Comparison of ENCODE assay signal across 11 cellular contexts in genomic region chr10:17474595-17474994, GRCh38. TPM values are rescaled to one million over a fixed set of nuclear protein-coding genes. Genes with fewer than 3 reads are reported as not detected.
DNase-seq lines count a peak whose midpoint lies in the region; ATAC-seq and TF ChIP-seq lines count a peak whose summit lies in the region.
"Had no signal": no experiment of that assay in that cellular context is flagged by ENCODE, and none has a peak within 500 bp of the region (broad histone marks: within the 10 kb centered on the region; RNA-seq: fewer than 3 reads in every experiment).

No MANE protein-coding gene starts in this region.

- no peak overlapping the region for H3K14ac ChIP-seq in mesenchymal stem cell (ENCODE audit: low read length in 2 of 2)

- H3K18ac ChIP-seq in mesenchymal stem cell (ENCODE audit: low read depth in 1 of 2, low read length in 2 of 2): no peak overlapping the region

- no peak for TF ChIP-seq EP300 in sigmoid colon (IDR thresholded peaks at IDR 0.05)

- no peak overlapping the region for H2BK15ac ChIP-seq in mesenchymal stem cell (ENCODE audit: low read depth, poor library complexity, severe bottlenecking)

- ATAC-seq in stimulated activated naive CD8-positive, alpha-beta T cell treated with anti-CD3 and anti-CD28 coated beads, Interleukin-15, amount 100 ng/mL, for 72 hours: no peak
- ATAC-seq: esophagus mucosa had no signal

- no peak overlapping the region for H2BK5ac ChIP-seq in mesenchymal stem cell (ENCODE audit: low read depth, low read length, poor library complexity, severe bottlenecking)

- no peak overlapping the region for H2AFZ ChIP-seq in Loucy (ENCODE audit: low read length)
- H2AFZ ChIP-seq in mesenchymal stem cell (ENCODE audit: low read depth, low read length): no peak overlapping the region

- H3K4me1 Mint-ChIP-seq in stimulated activated naive CD8-positive, alpha-beta T cell treated with anti-CD3 and anti-CD28 coated beads, Interleukin-15, amount 100 ng/mL, for 72 hours: peaks cover 17% of the 10 kb centered on the region

- DNase-seq in EL: peak; percentile 41
- peak; percentile 9 for DNase-seq in amniotic stem cell (lab: John Stamatoyannopoulos, UW)
- DNase-seq in mesenchymal stem cell: peak; percentile 22
- no peak for DNase-seq in lower leg skin (ENCODE audit: low spot score in 2 of 2)
- DNase-seq in sigmoid colon: no peak
- no peak for DNase-seq in stimulated activated naive CD8-positive, alpha-beta T cell treated with anti-CD3 and anti-CD28 coated beads, Interleukin-15, amount 100 ng/mL, for 72 hours
- DNase-seq: DMS153, NCI-H1930 had no signal

- no peaks in the 10 kb centered on the region for H3K9me2 ChIP-seq in Loucy (replicated peaks; ENCODE audit: low read depth, low read length)

- H4K8ac ChIP-seq in mesenchymal stem cell (ENCODE audit: low read length): peak overlapping the region; percentile 7

- no peaks in the 10 kb centered on the region for H4K20me1 ChIP-seq in Loucy (ENCODE audit: insufficient read depth, low read length, poor library complexity, severe bottlenecking)

- TF ChIP-seq POLR2A in lower leg skin (IDR thresholded peaks at IDR 0.05) (no peak), sigmoid colon (IDR thresholded peaks at IDR 0.05) (no peak)

- H3K27me3 Mint-ChIP-seq in stimulated activated naive CD8-positive, alpha-beta T cell treated with anti-CD3 and anti-CD28 coated beads, Interleukin-15, amount 100 ng/mL, for 72 hours: peaks cover 58% of the 10 kb centered on the region

- H2AK5ac ChIP-seq in mesenchymal stem cell (ENCODE audit: low read length, severe bottlenecking): no peak overlapping the region

- H3K36me3 ChIP-seq in Loucy (ENCODE audit: insufficient read depth, low read length) (no peaks in the 10 kb centered on the region), mesenchymal stem cell (ENCODE audit: control insufficient read depth in 1 of 2, insufficient read depth in 2 of 2, low read depth in 1 of 2, low read length in 2 of 2) (no peaks in the 10 kb centered on the region), sigmoid colon (no peaks in the 10 kb centered on the region)

- H3K4me3 Mint-ChIP-seq in stimulated activated naive CD8-positive, alpha-beta T cell treated with anti-CD3 and anti-CD28 coated beads, Interleukin-15, amount 100 ng/mL, for 72 hours: no peak overlapping the region

- no peaks in the 10 kb centered on the region for H3K79me1 ChIP-seq in mesenchymal stem cell (replicated peaks; ENCODE audit: low read length, poor library complexity, severe bottlenecking)

- H3K9ac ChIP-seq in Loucy (ENCODE audit: low read depth, low read length, poor library complexity, severe bottlenecking): no peak overlapping the region
- no peak overlapping the region for H3K9ac ChIP-seq in mesenchymal stem cell (ENCODE audit: low read length)

- H3K4me2 ChIP-seq in Loucy (ENCODE audit: low read depth, low read length, poor library complexity, severe bottlenecking) (no peak overlapping the region), mesenchymal stem cell (ENCODE audit: low read length, poor library complexity, severe bottlenecking) (no peak overlapping the region)

- no peak overlapping the region for H3K27ac ChIP-seq in mesenchymal stem cell (ENCODE audit: low read length, poor library complexity, severe bottlenecking)
- H3K27ac ChIP-seq in sigmoid colon: no peak overlapping the region

- H3K4me1 ChIP-seq in Loucy (ENCODE audit: insufficient read depth, low read length, poor library complexity, severe bottlenecking) (no peaks in the 10 kb centered on the region), mesenchymal stem cell (ENCODE audit: control insufficient read depth, insufficient read depth, low read depth, low read length) (no peaks in the 10 kb centered on the region), sigmoid colon (no peaks in the 10 kb centered on the region)

- 44% methylated on average over 4 of the region's 4 CpGs for WGBS in mesenchymal stem cell
- 25 to 27% methylated on average over 4 of the region's 4 CpGs for whole genome bisulfite sequencing in lower leg skin, 2 donors
- WGBS in sigmoid colon, 2 donors: 15 to 34% methylated on average over 4 of the region's 4 CpGs

- H3K27me3 ChIP-seq in Loucy (ENCODE audit: insufficient read depth, low read length, poor library complexity, severe bottlenecking) (no peaks in the 10 kb centered on the region), mesenchymal stem cell (ENCODE audit: control insufficient read depth in 1 of 2, insufficient read depth in 1 of 2, low read length in 2 of 2) (peaks cover 0 to 30% of the 10 kb centered on the region in 2 experiments), sigmoid colon (no peaks in the 10 kb centered on the region)

- TF ChIP-seq CTCF in Loucy (conservative IDR thresholded peaks at IDR 0.05; ENCODE audit: low read length): peak; percentile 24; the same call in 1 of the 2 replicates
- no peak for TF ChIP-seq CTCF in lower leg skin (IDR thresholded peaks at IDR 0.05)
- no peak for TF ChIP-seq CTCF in sigmoid colon (IDR thresholded peaks at IDR 0.05)

- no peaks in the 10 kb centered on the region for H3K79me2 ChIP-seq in Loucy (ENCODE audit: insufficient read depth, low read length)

- H3K4me3 ChIP-seq in Loucy (ENCODE audit: low read length, poor library complexity, severe bottlenecking) (no peak overlapping the region), mesenchymal stem cell (ENCODE audit: insufficient read depth in 1 of 2, low read depth in 1 of 2, low read length in 2 of 2) (no peak overlapping the region), lower leg skin (ENCODE audit: low read depth, poor library complexity, severe bottlenecking) (no peak overlapping the region), sigmoid colon (no peak overlapping the region)

- no peak overlapping the region for H4K91ac ChIP-seq in mesenchymal stem cell (ENCODE audit: low read length)

- peaks cover 4 to 11% of the 10 kb centered on the region in 2 donors for H3K9me3 Mint-ChIP-seq in stimulated activated naive CD8-positive, alpha-beta T cell treated with anti-CD3 and anti-CD28 coated beads, Interleukin-15, amount 100 ng/mL, for 72 hours

- intact Hi-C loops in lower leg skin (cut with DNase I; ENCODE audit: low total_unique reads) (no loop called here), sigmoid colon (cut with DNase I) (no loop called here)

- H3K27ac Mint-ChIP-seq in stimulated activated naive CD8-positive, alpha-beta T cell treated with anti-CD3 and anti-CD28 coated beads, Interleukin-15, amount 100 ng/mL, for 72 hours: peak overlapping the region in 1 of 2 donors; percentile 74

- H3K9me3 ChIP-seq in Loucy (ENCODE audit: insufficient read depth, low read depth, low read length) (no peaks in the 10 kb centered on the region), mesenchymal stem cell (ENCODE audit: control insufficient read depth, low read length) (no peaks in the 10 kb centered on the region), sigmoid colon (no peaks in the 10 kb centered on the region)

- peak overlapping the region in 1 of 2 experiments; percentile 31 for H2BK12ac ChIP-seq in mesenchymal stem cell (ENCODE audit: low read length in 2 of 2)

- no peak overlapping the region for H3K23ac ChIP-seq in mesenchymal stem cell (ENCODE audit: low read length in 2 of 2)

- H3F3A ChIP-seq in Loucy (ENCODE audit: low read depth): no peaks in the 10 kb centered on the region

- no peak overlapping the region for H2BK120ac ChIP-seq in mesenchymal stem cell (ENCODE audit: low read depth, low read length)

- no peak overlapping the region for H3K4ac ChIP-seq in mesenchymal stem cell (ENCODE audit: low read depth in 1 of 2, low read length in 2 of 2)

RNA-seq across cellular contexts. Expression of gene ST8SIA6, which starts 20.2 kb away (rescaled TPM):
- 0.03 TPM for polyA plus RNA-seq in mesenchymal stem cell (2013, experiment 1 of 2)
- not detected for polyA plus RNA-seq in mesenchymal stem cell (2013, experiment 2 of 2)
- 1 to 10 TPM in 2 of 4 donors, under 1 TPM in 2; 0.34 to 2.8 (median 1.5) TPM for total RNA-seq in lower leg skin
- 1 to 10 TPM in 3 of 4 donors, under 1 TPM in 1; 0.66 to 2.6 (median 1.3) TPM for total RNA-seq in sigmoid colon
- polyA plus RNA-seq in sigmoid colon: under 1 TPM in 1 of 3 donors, not detected in 2; 0.50 TPM
- polyA plus RNA-seq: keratinocyte had no signal

Comparison
In these comparisons a context has a peak if more than half of its experiments do, and no peak if none do; other contexts are left out.
1. DNase-seq: peak in EL (single experiment), amniotic stem cell (single experiment) and mesenchymal stem cell (single experiment); none in lower leg skin (0 of 2), sigmoid colon (single experiment) and stimulated activated naive CD8-positive, alpha-beta T cell treated with anti-CD3 and anti-CD28 coated beads, Interleukin-15, amount 100 ng/mL, for 72 hours (0 of 2).